Comparison of ENCODE assay signal across 14 cellular contexts in the genomic region with DNA sequence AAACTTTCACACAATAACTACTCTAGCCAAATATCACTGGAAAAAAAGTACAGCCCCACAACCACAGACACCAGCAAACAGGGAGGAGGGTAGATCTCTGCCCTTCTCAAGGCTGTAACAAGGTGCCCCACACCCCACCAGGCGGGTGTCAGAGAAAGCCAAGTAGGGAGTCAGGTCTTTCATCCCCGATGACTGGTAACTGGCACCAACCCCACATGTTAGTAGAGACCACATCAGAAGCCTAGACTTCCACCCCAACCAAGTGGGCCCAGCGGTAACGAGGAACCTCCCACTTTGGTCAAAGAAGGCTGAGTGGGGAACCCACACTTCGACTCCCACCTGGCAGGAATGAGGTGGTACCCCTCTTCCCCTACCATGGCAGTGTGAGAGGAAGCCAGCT. TPM values are rescaled to one million over a fixed set of nuclear protein-coding genes. Genes with fewer than 3 reads are reported as not detected.
A peak's percentile ranks its signal among the peaks of the same experiment; 100 is the strongest.
DNase-seq lines count a peak whose midpoint lies in the region; ATAC-seq lines count a peak whose summit lies in the region.
"Had no signal": no experiment of that assay in that cellular context is flagged by ENCODE, and none has a peak within 500 bp of the region (broad histone marks: within the 10 kb centered on the region; RNA-seq: fewer than 3 reads in every experiment).

No MANE protein-coding gene starts in this region.

- H3K27ac Mint-ChIP-seq in naive thymus-derived CD4-positive, alpha-beta T cell: peak overlapping the region; percentile 17 to 91 (median 59)
- H3K27ac Mint-ChIP-seq: dendritic cell treated with granulocyte-macrophage colony-stimulating factor and Interleukin-4, amounts not matched to agents 40 ng/mL and 50 ng/mL, for 4 days had no signal

- peaks cover 15% of the 10 kb centered on the region for H3K4me1 Mint-ChIP-seq in activated T-cell treated with anti-CD3 and anti-CD28 coated beads, Interleukin-2, amount 50 U/mL, for 4 hours (ENCODE audit: low read depth)
- H3K4me1 Mint-ChIP-seq in naive thymus-derived CD4-positive, alpha-beta T cell: peaks cover under 1 to 24% (median 11%) of the 10 kb centered on the region in 7 donors

- no peaks in the 10 kb centered on the region for H3K27me3 ChIP-seq in naive thymus-derived CD4-positive, alpha-beta T cell (ENCODE audit: control insufficient read depth in 2 of 2, insufficient read depth in 2 of 2, low read length in 2 of 2)
- H3K27me3 ChIP-seq: gastrocnemius medialis, tibial nerve had no signal

- peak; percentile 87 to 93 for ATAC-seq in activated T-cell treated with anti-CD3 and anti-CD28 coated beads, Interleukin-2, amount 50 U/mL, for 4 hours
- ATAC-seq in naive thymus-derived CD4-positive, alpha-beta T cell: peak; percentile 76
- ATAC-seq in stimulated activated naive CD8-positive, alpha-beta T cell treated with anti-CD3 and anti-CD28 coated beads, Interleukin-15, Interleukin-2, amounts not matched to agents 100 U/mL and 50 U/mL, for 24 hours: peak; percentile 99
- ATAC-seq in HG02642 (IDR thresholded peaks at IDR 0.05; ENCODE audit: poor library complexity, unreplicated experiment): no peak
- ATAC-seq: A549, gastrocnemius medialis had no signal

- H3K27ac ChIP-seq in naive thymus-derived CD4-positive, alpha-beta T cell (ENCODE audit: low read depth, low read length): no peak overlapping the region
- H3K27ac ChIP-seq: A549, gastrocnemius medialis, tibial nerve had no signal

- CTCF ChIA-PET in naive thymus-derived CD4-positive, alpha-beta T cell (lab: Charles Lee): no interaction called here

- POLR2A ChIA-PET in naive thymus-derived CD4-positive, alpha-beta T cell (lab: Charles Lee): no interaction called here

- H3K4me3 ChIP-seq in naive thymus-derived CD4-positive, alpha-beta T cell (ENCODE audit: low read length): no peak overlapping the region
- H3K4me3 ChIP-seq: A549, gastrocnemius medialis, tibial nerve had no signal

- intact Hi-C loops in naive thymus-derived CD4-positive, alpha-beta T cell (cut with micrococcal nuclease): no loop called here

- H3K36me3 ChIP-seq in naive thymus-derived CD4-positive, alpha-beta T cell (ENCODE audit: control insufficient read depth in 2 of 3, insufficient read depth in 3 of 3, low read length in 3 of 3): no peaks in the 10 kb centered on the region
- H3K36me3 ChIP-seq: gastrocnemius medialis had no signal

- H3K36me3 Mint-ChIP-seq in activated T-cell treated with anti-CD3 and anti-CD28 coated beads, Interleukin-2, amount 50 U/mL, for 4 hours (ENCODE audit: insufficient read depth): peaks cover 5% of the 10 kb centered on the region
- H3K36me3 Mint-ChIP-seq in naive thymus-derived CD4-positive, alpha-beta T cell: peaks cover 0 to 15% (median 3%) of the 10 kb centered on the region in 5 donors

- H3K4me3 Mint-ChIP-seq in activated T-cell treated with anti-CD3 and anti-CD28 coated beads, Interleukin-2, amount 50 U/mL, for 4 hours: no peak overlapping the region
- peak overlapping the region; percentile 14 to 73 (median 54) for H3K4me3 Mint-ChIP-seq in naive thymus-derived CD4-positive, alpha-beta T cell
- H3K4me3 Mint-ChIP-seq: dendritic cell treated with granulocyte-macrophage colony-stimulating factor and Interleukin-4, amounts not matched to agents 40 ng/mL and 50 ng/mL, for 4 days had no signal

- H3K9me3 ChIP-seq in naive thymus-derived CD4-positive, alpha-beta T cell (ENCODE audit: control insufficient read depth in 2 of 3, low read length in 3 of 3): no peaks in the 10 kb centered on the region
- H3K9me3 ChIP-seq: A549, gastrocnemius medialis, tibial nerve had no signal

- no peaks in the 10 kb centered on the region for H3K27me3 Mint-ChIP-seq in activated T-cell treated with anti-CD3 and anti-CD28 coated beads, Interleukin-2, amount 50 U/mL, for 4 hours (ENCODE audit: low read depth)
- no peaks in the 10 kb centered on the region for H3K27me3 Mint-ChIP-seq in naive thymus-derived CD4-positive, alpha-beta T cell
- H3K27me3 Mint-ChIP-seq: dendritic cell treated with granulocyte-macrophage colony-stimulating factor and Interleukin-4, amounts not matched to agents 40 ng/mL and 50 ng/mL, for 4 days had no signal

- H3K4me1 ChIP-seq in naive thymus-derived CD4-positive, alpha-beta T cell (ENCODE audit: control insufficient read depth in 2 of 2, insufficient read depth in 2 of 2, low read length in 2 of 2): peaks cover 4 to 6% of the 10 kb centered on the region in 2 donors
- H3K4me1 ChIP-seq: A549, gastrocnemius medialis, tibial nerve had no signal

- DNase-seq in activated effector memory CD4-positive, alpha-beta T cell treated with anti-CD3 and anti-CD28 coated beads, Interleukin-2, amount 50 U/mL, for 16 hours: peak; percentile 63
- no peak for DNase-seq in activated effector memory CD4-positive, alpha-beta T cell treated with Interleukin-2 at 50 U/mL for 16 hours
- DNase-seq in activated T-cell treated with anti-CD3 and anti-CD28 coated beads, Interleukin-2, amount 50 U/mL, for 4 hours: peak; percentile 21
- DNase-seq in naive thymus-derived CD4-positive, alpha-beta T cell: peak in 8 of 9 donors; percentile 2 to 39 (median 26)
- peak; percentile 62 for DNase-seq in stimulated activated naive CD8-positive, alpha-beta T cell treated with anti-CD3 and anti-CD28 coated beads, Interleukin-15, Interleukin-2, amounts not matched to agents 100 U/mL and 50 U/mL, for 24 hours
- no peak for DNase-seq in DMS79 treated with DMSO at 0.1 percent for 48 hours (lab: John Stamatoyannopoulos, UW)
- no peak for DNase-seq in dedifferentiated amniotic fluid mesenchymal stem cell (ENCODE audit: extremely low spot score)
- DNase-seq: DMS79, gastrocnemius medialis, NCI-H1417 had no signal

- no peaks in the 10 kb centered on the region for H3K9me3 Mint-ChIP-seq in activated T-cell treated with anti-CD3 and anti-CD28 coated beads, Interleukin-2, amount 50 U/mL, for 4 hours
- H3K9me3 Mint-ChIP-seq in naive thymus-derived CD4-positive, alpha-beta T cell: no peaks in the 10 kb centered on the region
- H3K9me3 Mint-ChIP-seq: dendritic cell treated with granulocyte-macrophage colony-stimulating factor and Interleukin-4, amounts not matched to agents 40 ng/mL and 50 ng/mL, for 4 days had no signal

RNA-seq across cellular contexts. Expression of a gene that starts 16.4 kb away (rescaled TPM):
- total RNA-seq in activated T-cell treated with anti-CD3 and anti-CD28 coated beads, Interleukin-2, amount 50 U/mL, for 4 hours: 1 to 10 TPM; 4.4 to 7.1 (median 6.9) TPM
- 10 to 100 TPM; 15.1 to 24.7 (median 20.4) TPM for total RNA-seq in naive thymus-derived CD4-positive, alpha-beta T cell
- polyA plus RNA-seq in naive thymus-derived CD4-positive, alpha-beta T cell: 1 to 10 TPM; 6.1 to 6.4 TPM

RNA-seq across cellular contexts. Expression of a gene that starts 48.3 kb away (rescaled TPM):
- 10 to 100 TPM; 15.1 to 27.1 (median 20.0) TPM for total RNA-seq in activated T-cell treated with anti-CD3 and anti-CD28 coated beads, Interleukin-2, amount 50 U/mL, for 4 hours
- 10 to 100 TPM in 1 of 5 experiments, 1 to 10 TPM in 4; 3.8 to 40.2 (median 6.3) TPM for total RNA-seq in naive thymus-derived CD4-positive, alpha-beta T cell
- under 1 TPM; 0.40 to 0.43 TPM for polyA plus RNA-seq in naive thymus-derived CD4-positive, alpha-beta T cell

Comparison
In these comparisons a context has a peak if more than half of its experiments do, and no peak if none do; other contexts are left out.
1. DNase-seq: peak in activated effector memory CD4-positive, alpha-beta T cell treated with anti-CD3 and anti-CD28 coated beads, Interleukin-2, amount 50 U/mL, for 16 hours (single experiment), activated T-cell treated with anti-CD3 and anti-CD28 coated beads, Interleukin-2, amount 50 U/mL, for 4 hours (single experiment), naive thymus-derived CD4-positive, alpha-beta T cell (8 of 9) and stimulated activated naive CD8-positive, alpha-beta T cell treated with anti-CD3 and anti-CD28 coated beads, Interleukin-15, Interleukin-2, amounts not matched to agents 100 U/mL and 50 U/mL, for 24 hours (single experiment); none in activated effector memory CD4-positive, alpha-beta T cell treated with Interleukin-2 at 50 U/mL for 16 hours (single experiment), DMS79 treated with DMSO at 0.1 percent for 48 hours (single experiment) and dedifferentiated amniotic fluid mesenchymal stem cell (single experiment).